Comparison of ENCODE assay signal across 39 cellular contexts in the genomic region with DNA sequence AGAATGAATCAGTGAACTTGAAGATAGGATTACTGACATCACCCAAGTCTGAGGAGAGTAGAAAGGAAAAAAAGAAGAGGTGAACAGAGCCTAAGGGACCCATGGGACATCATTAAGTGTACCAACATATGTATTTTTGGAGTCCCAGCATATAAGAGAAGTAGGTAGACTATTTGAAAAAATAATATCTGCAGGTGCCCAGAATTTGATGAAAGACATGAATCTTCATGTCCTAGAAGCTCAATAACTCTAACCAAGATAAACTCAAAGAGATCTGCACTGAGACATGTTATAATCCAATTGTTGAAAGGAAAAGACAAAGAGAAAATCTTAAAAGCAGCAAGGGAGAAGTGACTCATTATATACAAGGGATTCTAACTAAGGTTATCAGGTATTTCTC. TPM values are rescaled to one million over a fixed set of nuclear protein-coding genes. Genes with fewer than 3 reads are reported as not detected.
DNase-seq lines count a peak whose midpoint lies in the region; ATAC-seq, FAIRE-seq and TF ChIP-seq lines count a peak whose summit lies in the region.
"Had no signal": no experiment of that assay in that cellular context is flagged by ENCODE, and none has a peak within 500 bp of the region (broad histone marks: within the 10 kb centered on the region; RNA-seq: fewer than 3 reads in every experiment).

No MANE protein-coding gene starts in this region.

- POLR2A ChIA-PET in HEK293 (lab: Yijun Ruan, JAX) (interaction anchor here (0.6 kb wide), 1 partner anchor 1543 kb away, joined by 3 read pairs; no protein-coding TSS in a partner anchor), K562 (lab: Yijun Ruan, JAX) (no interaction called here)

- TF ChIP-seq RAD21 in K562 (CRISPR knock-in tag; conservative IDR thresholded peaks at IDR 0.05 in 1 of 2, IDR thresholded peaks at IDR 0.05 in 1 of 2) = no peak

- H3K36me3 ChIP-seq in HEK293 (ENCODE audit: control insufficient read depth in 2 of 2, insufficient read depth in 1 of 2, low read length in 2 of 2) (no peaks in the 10 kb centered on the region), K562 (ENCODE audit: control insufficient read depth, insufficient read depth, low read length) (no peaks in the 10 kb centered on the region)
- H3K36me3 ChIP-seq: BE2C; BLaER1; BLaER1 treated with 17β-estradiol and CSF1 and Interleukin-3, amounts not matched to agents 10 nM and 100 nM had no signal

- H3K4me1 ChIP-seq in HEK293 (ENCODE audit: control insufficient read depth, insufficient read depth, low read length) (no peaks in the 10 kb centered on the region), K562 (replicated peaks in 1 of 2; ENCODE audit: control insufficient read depth in 2 of 2, insufficient read depth in 2 of 2, low read length in 2 of 2) (peaks cover 5 to 11% of the 10 kb centered on the region in 2 experiments; a peak in 4 of 5 replicates)
- H3K4me1 ChIP-seq: A549, BE2C, BLaER1, Caco-2 had no signal

- no peak for FAIRE-seq in K562 (lab: Jason Lieb, UNC)
- FAIRE-seq: A204.1, D721Med had no signal

- H3K9me3 ChIP-seq in HEK293 (ENCODE audit: control insufficient read depth, insufficient read depth, low read depth, low read length) (peaks cover 2% of the 10 kb centered on the region; the same call in 1 of the 2 replicates), K562 (replicated peaks; ENCODE audit: control insufficient read depth, insufficient read depth, low read depth, low read length) (peaks cover 4% of the 10 kb centered on the region; the same call in 1 of the 2 replicates)
- H3K9me3 ChIP-seq: BE2C had no signal

- ATAC-seq in K562 (no peak), HG03159 (IDR thresholded peaks at IDR 0.05; ENCODE audit: unreplicated experiment) (no peak)
- ATAC-seq: A549; CD8-positive, alpha-beta T cell had no signal

- H3K79me2 ChIP-seq in K562 (ENCODE audit: control insufficient read depth, insufficient read depth, low read length) = no peaks in the 10 kb centered on the region

- DNase-seq in NCI-H2171 treated with DMSO at 0.1 percent for 48 hours (lab: John Stamatoyannopoulos, UW) (peak; percentile 69), NCI-H2171 (lab: John Stamatoyannopoulos, UW) (no peak), OCI-M1 (lab: John Stamatoyannopoulos, UW) (peak; percentile 44), K562 (ENCODE audit: extremely low read depth in 1 of 4, low spot score in 3 of 4) (no peak), globus pallidus (ENCODE audit: low spot score) (no peak), Kasumi-1 (lab: John Stamatoyannopoulos, UW) (no peak)
- DNase-seq: 8988T; ACHN; AML-193; BE2C; C1 segment of cervical spinal cord; Caco-2; Calu3; CD4-positive, alpha-beta memory T cell; CD4-positive, alpha-beta T cell; CD4-positive, CD25-positive, alpha-beta regulatory T cell; CD8-positive, alpha-beta memory T cell; CD8-positive, alpha-beta T cell; COR-L47; DMS 273 treated with DMSO at 0.1 percent for 48 hours; DMS153; DMS53; DMS79; DMS79 treated with DMSO at 0.1 percent for 48 hours; DND-41; EL had no signal

- no peak for TF ChIP-seq EP300 in K562 (IDR thresholded peaks at IDR 0.05; ENCODE audit: low read length)

- no peak overlapping the region for H3K9ac ChIP-seq in K562 (ENCODE audit: insufficient read depth in 1 of 2, low read depth in 2 of 2, low read length in 2 of 2)
- H3K9ac ChIP-seq: BLaER1; BLaER1 treated with 17β-estradiol and CSF1 and Interleukin-3, amounts not matched to agents 10 nM and 100 nM had no signal

- H3K4me2 ChIP-seq in K562 (ENCODE audit: insufficient read depth, low read length) = no peak overlapping the region
- H3K4me2 ChIP-seq: A549; BLaER1; BLaER1 treated with 17β-estradiol and CSF1 and Interleukin-3, amounts not matched to agents 10 nM and 100 nM had no signal

- TF ChIP-seq POLR2A in K562 (conservative IDR thresholded peaks at IDR 0.05) = no peak

- no peaks in the 10 kb centered on the region for H4K20me1 ChIP-seq in K562 (replicated peaks; ENCODE audit: control insufficient read depth, insufficient read depth, low read length)
- H4K20me1 ChIP-seq: BLaER1; BLaER1 treated with 17β-estradiol and CSF1 and Interleukin-3, amounts not matched to agents 10 nM and 100 nM had no signal

- in situ Hi-C loops in K562 (cut with MboI) = no loop called here

- no TSS peak for BruUV-seq in K562 (replicated peaks; lab: Mats Ljungman, UMichigan)

- no peak overlapping the region for H3K27ac ChIP-seq in HEK293 (ENCODE audit: extremely low read depth, low read depth, low read length)
- H3K27ac ChIP-seq in K562 (ENCODE audit: extremely low read depth, low read depth, low read length) = no peak overlapping the region
- H3K27ac ChIP-seq: 22Rv1; A549; BLaER1; BLaER1 treated with 17β-estradiol and CSF1 and Interleukin-3, amounts not matched to agents 10 nM and 100 nM; C4-2B had no signal

- CTCF ChIA-PET in HEK293 (lab: Yijun Ruan, JAX) (interaction anchor here (0.6 kb wide), 1 partner anchor 44 kb away, joined by 4 read pairs; no protein-coding TSS in a partner anchor), K562 (lab: Yijun Ruan, JAX; ENCODE audit: low intra/inter-chr PET ratio) (no interaction called here)

- H3K4me3 ChIP-seq in HEK293 (ENCODE audit: low read depth, low read length) = no peak overlapping the region
- H3K4me3 ChIP-seq in K562 = no peak overlapping the region
- H3K4me3 ChIP-seq: A549; BLaER1; BLaER1 treated with 17β-estradiol and CSF1 and Interleukin-3, amounts not matched to agents 10 nM and 100 nM had no signal

- intact Hi-C loops in K562 (cut with micrococcal nuclease) = no loop called here

- peaks cover 3% of the 10 kb centered on the region for H3K9me1 ChIP-seq in K562 (ENCODE audit: control insufficient read depth, insufficient read depth, low read length)

- no peak for TF ChIP-seq CTCF in HEK293 (tag by site-specific recombination; IDR thresholded peaks at IDR 0.05)
- no peak for TF ChIP-seq CTCF in K562 (IDR thresholded peaks at IDR 0.05 in 2 of 3, conservative IDR thresholded peaks at IDR 0.05 in 1 of 3; ENCODE audit: insufficient read depth in 2 of 3, low read depth in 1 of 3, low read length in 3 of 3)

- no peaks in the 10 kb centered on the region for H3K27me3 ChIP-seq in K562 (ENCODE audit: control insufficient read depth in 2 of 2, insufficient read depth in 2 of 2, low read length in 2 of 2)
- H3K27me3 ChIP-seq: BE2C; BLaER1; BLaER1 treated with 17β-estradiol and CSF1 and Interleukin-3, amounts not matched to agents 10 nM and 100 nM had no signal

- no peak overlapping the region for H2AFZ ChIP-seq in K562 (ENCODE audit: low read depth, low read length)

TF ChIP-seq in HEK293, 187 proteins besides CTCF, POLR2A, EP300 and RAD21:
- no peak for TF ChIP-seq ZNF23 (tag by site-specific recombination; IDR thresholded peaks at IDR 0.05; ENCODE audit: borderline replicate concordance)
- TF ChIP-seq ZNF558 (tag by site-specific recombination; IDR thresholded peaks at IDR 0.05) = peak; percentile 100

TF ChIP-seq in K562, 482 proteins besides CTCF, POLR2A, EP300 and RAD21 (continues in another document):
- peak in 1 of 2 experiments; percentile 42; a peak in 1 of 3 replicates for TF ChIP-seq CBX3 (IDR thresholded peaks at IDR 0.05; ENCODE audit: borderline replicate concordance in 1 of 2, low read length in 2 of 2)
- no peak for TF ChIP-seq DDX20 (tag; IDR thresholded peaks at IDR 0.05; ENCODE audit: low read depth)

RNA-seq across cellular contexts. Expression of a gene that starts 39.0 kb away (rescaled TPM):
- not detected in 2 replicates for total RNA-seq in K562 (2011; cell fraction: chromatin; rRNA removed; ENCODE audit: low replicate concordance)
- total RNA-seq in K562 (2011; cell fraction: nucleolus; rRNA removed) = not detected in 2 replicates
- total RNA-seq in K562 (2011; cell fraction: nucleoplasm; rRNA removed) = not detected in 2 replicates
- not detected in 2 replicates for total RNA-seq in K562 (2014; rRNA removed)
- total RNA-seq in K562 (2014; rRNA removed; fragmentation: Illumina TruSeq; extraction: Trizol) = not detected in 2 replicates
- total RNA-seq in K562 (2015; rRNA removed; fragmentation: Illumina TruSeq; extraction: Trizol) = not detected in 2 replicates
- total RNA-seq in K562 (2021) = not detected in 2 replicates
- not detected in 2 replicates for polyA plus RNA-seq in K562 (2011; rRNA removed)
- not detected in 2 replicates for polyA plus RNA-seq in K562 (2011; cell fraction: cytosol; rRNA removed)
- not detected in 2 replicates for polyA plus RNA-seq in K562 (2011; cell fraction: nucleus; rRNA removed)
- not detected in 2 replicates for polyA plus RNA-seq in K562 (2012)
- not detected in 2 replicates for polyA plus RNA-seq in K562 (2014; fragmentation: Illumina TruSeq; extraction: Trizol)
- not detected for polyA plus RNA-seq in K562 (2014; fragmentation: Nextera tagmentation; extraction: Ambion mirVana)
- polyA plus RNA-seq in K562 (2014; rRNA removed) = not detected in 2 replicates
- not detected in 2 replicates for polyA minus RNA-seq in K562 (2011; rRNA and poly(A)+ RNA removed)
- not detected in 2 replicates for polyA minus RNA-seq in K562 (2011; cell fraction: cytosol; rRNA and poly(A)+ RNA removed)
- not detected in 2 replicates for polyA minus RNA-seq in K562 (2011; cell fraction: nucleus; rRNA and poly(A)+ RNA removed)
- total RNA-seq: A172; A673; Caco-2; Calu3; CD4-positive, alpha-beta T cell; CD4-positive, CD25-positive, alpha-beta regulatory T cell; CD8-positive, alpha-beta T cell; Daoy had no signal
- polyA plus RNA-seq: A549 had no signal

RNA-seq across cellular contexts. Expression of a gene that starts 45.2 kb away (rescaled TPM):
- total RNA-seq in K562 (2011; cell fraction: chromatin; rRNA removed; ENCODE audit: low replicate concordance) = 0.14 and 0.16 TPM in 2 replicates
- total RNA-seq in K562 (2011; cell fraction: nucleolus; rRNA removed) = under 0.01 TPM in 2 replicates
- 0.07 and 0.23 TPM in 2 replicates for total RNA-seq in K562 (2011; cell fraction: nucleoplasm; rRNA removed)
- not detected in 2 replicates for total RNA-seq in K562 (2014; rRNA removed)
- total RNA-seq in K562 (2014; rRNA removed; fragmentation: Illumina TruSeq; extraction: Trizol) = not detected in 2 replicates
- not detected in 2 replicates for total RNA-seq in K562 (2015; rRNA removed; fragmentation: Illumina TruSeq; extraction: Trizol)
- not detected in 2 replicates for total RNA-seq in K562 (2021)
- 0.01 and 0.03 TPM in 2 replicates for polyA plus RNA-seq in K562 (2011; rRNA removed)
- polyA plus RNA-seq in K562 (2011; cell fraction: cytosol; rRNA removed) = 0.04 TPM in 1 of 2 replicates, not detected in the other
- 0.13 and 0.34 TPM in 2 replicates for polyA plus RNA-seq in K562 (2011; cell fraction: nucleus; rRNA removed)
- 0.01 and 0.03 TPM in 2 replicates for polyA plus RNA-seq in K562 (2012)
- not detected in 2 replicates for polyA plus RNA-seq in K562 (2014; fragmentation: Illumina TruSeq; extraction: Trizol)
- not detected for polyA plus RNA-seq in K562 (2014; fragmentation: Nextera tagmentation; extraction: Ambion mirVana)
- polyA plus RNA-seq in K562 (2014; rRNA removed) = not detected in 2 replicates
- 0.04 TPM in 1 of 2 replicates, not detected in the other for polyA minus RNA-seq in K562 (2011; rRNA and poly(A)+ RNA removed)
- not detected in 2 replicates for polyA minus RNA-seq in K562 (2011; cell fraction: cytosol; rRNA and poly(A)+ RNA removed)
- under 0.01 TPM in 1 of 2 replicates, not detected in the other for polyA minus RNA-seq in K562 (2011; cell fraction: nucleus; rRNA and poly(A)+ RNA removed)
- total RNA-seq: A172; A673; CD4-positive, alpha-beta T cell; CD4-positive, CD25-positive, alpha-beta regulatory T cell; CD8-positive, alpha-beta memory T cell; CD8-positive, alpha-beta T cell; Daoy had no signal
- polyA plus RNA-seq: CD14-positive monocyte; CD4-positive, alpha-beta memory T cell; CD4-positive, CD25-positive, alpha-beta regulatory T cell; CD8-positive, alpha-beta memory T cell had no signal

Comparison
In these comparisons a context has a peak if more than half of its experiments do, and no peak if none do; other contexts are left out.
1. DNase-seq: peak in NCI-H2171 treated with DMSO at 0.1 percent for 48 hours (single experiment) and OCI-M1 (single experiment); none in NCI-H2171 (single experiment), K562 (0 of 4), globus pallidus (single experiment) and Kasumi-1 (0 of 2).